Comparison of ENCODE assay signal across 37 cellular contexts in the genomic region with DNA sequence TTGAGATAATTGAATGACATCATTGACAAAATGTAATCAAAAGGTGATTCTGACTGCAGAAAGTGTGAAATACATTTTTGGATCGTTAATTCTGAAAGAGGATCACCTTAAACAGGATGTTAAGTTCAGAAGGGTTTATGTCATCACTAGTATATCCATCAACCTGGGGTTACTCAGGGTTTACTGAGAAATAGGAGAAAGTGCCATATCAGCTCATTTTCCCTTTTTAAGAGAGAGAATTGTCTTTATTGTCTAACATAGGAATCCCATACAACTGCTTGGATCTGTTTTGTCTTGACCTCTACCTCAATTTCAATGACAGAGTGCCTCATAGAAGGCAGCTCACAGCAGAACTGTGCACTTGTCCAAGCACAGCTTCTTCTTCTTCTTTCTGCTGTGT.
"Had no signal": no experiment of that assay in that cellular context is flagged by ENCODE, and none has a peak within 500 bp of the region (broad histone marks: within the 10 kb centered on the region; RNA-seq: fewer than 3 reads in every experiment).

No MANE protein-coding gene starts in this region.

- H3K4me3 Mint-ChIP-seq: activated B cell treated with CpG ODN at 0.5 μM for 24 hours; activated CD4-positive, alpha-beta memory T cell treated with anti-CD3 and anti-CD28 coated beads for 36 hours; activated CD4-positive, alpha-beta T cell treated with anti-CD3 and anti-CD28 coated beads, Interleukin-2, amount 10 ng/mL, durations not matched to agents 24 days and 14 days; activated CD8-positive, alpha-beta T cell treated with anti-CD3 and anti-CD28 coated beads for 36 hours; activated naive CD4-positive, alpha-beta T cell treated with anti-CD3 and anti-CD28 coated beads for 36 hours; activated naive CD8-positive, alpha-beta T cell treated with anti-CD3 and anti-CD28 coated beads for 36 hours; activated T-cell treated with anti-CD3 and anti-CD28 coated beads, Interleukin-2, amount 50 U/mL, for 4 hours; activated T-cell treated with anti-CD3 and anti-CD28 coated beads, Interleukin-2, amount 50 U/mL, for 72 hours; activated T-helper 1 cell treated with anti-CD3 and anti-CD28 coated beads, Interleukin-12 subunit alpha, Interleukin-12 subunit beta, Interleukin-2, Interleukin-4 antibody, amounts not matched to agents 30 ng/mL and 10 ng/mL and 1 ng/mL, durations not matched to agents 14 hours and 24 hours and 36 hours; activated T-helper 17 cell treated with anti-CD3 and anti-CD28 coated beads, Interleukin-2, amount 50 U/mL, for 72 hours; T-helper 1 cell treated with Interleukin-12 subunit alpha and Interleukin-12 subunit beta and Interleukin-4 antibody, amounts not matched to agents 30 μg/mL and 1 μg/mL, for 36 hours; T-helper 2 cell treated with Interferon-gamma antibody and Interleukin-4, amounts not matched to agents 5 μg/mL and 100 μg/mL, for 36 hours had no signal

- H3K9me3 ChIP-seq: adrenal gland, body of pancreas, breast epithelium had no signal

- H3K27ac Mint-ChIP-seq: activated B cell treated with CpG ODN at 0.5 μM for 24 hours; activated CD4-positive, alpha-beta memory T cell treated with anti-CD3 and anti-CD28 coated beads for 36 hours; activated CD4-positive, alpha-beta T cell treated with anti-CD3 and anti-CD28 coated beads, Interleukin-2, amount 10 ng/mL, durations not matched to agents 24 days and 14 days; activated CD8-positive, alpha-beta T cell treated with anti-CD3 and anti-CD28 coated beads for 36 hours; activated naive CD4-positive, alpha-beta T cell treated with anti-CD3 and anti-CD28 coated beads for 36 hours; activated naive CD4-positive, alpha-beta T cell treated with anti-CD3 and anti-CD28 coated beads, Interleukin-2, amount 50 U/mL, for 72 hours; activated naive CD8-positive, alpha-beta T cell treated with anti-CD3 and anti-CD28 coated beads for 36 hours; activated T-cell treated with anti-CD3 and anti-CD28 coated beads, Interleukin-2, amount 50 U/mL, for 72 hours; activated T-helper 1 cell treated with anti-CD3 and anti-CD28 coated beads, Interleukin-12 subunit alpha, Interleukin-12 subunit beta, Interleukin-2, Interleukin-4 antibody, amounts not matched to agents 30 ng/mL and 10 ng/mL and 1 ng/mL, durations not matched to agents 14 hours and 24 hours and 36 hours; activated T-helper 17 cell treated with anti-CD3 and anti-CD28 coated beads, Interleukin-2, amount 50 U/mL, for 72 hours; T-helper 1 cell treated with Interleukin-12 subunit alpha and Interleukin-12 subunit beta and Interleukin-4 antibody, amounts not matched to agents 30 μg/mL and 1 μg/mL, for 36 hours; T-helper 2 cell treated with Interferon-gamma antibody and Interleukin-4, amounts not matched to agents 5 μg/mL and 100 μg/mL, for 36 hours had no signal

- H3K4me1 ChIP-seq: adrenal gland, body of pancreas, breast epithelium had no signal

- H3K36me3 ChIP-seq: adrenal gland, brain microvascular endothelial cell, breast epithelium had no signal

- H3K9me3 Mint-ChIP-seq: activated B cell treated with CpG ODN at 0.5 μM for 24 hours; activated CD4-positive, alpha-beta T cell treated with anti-CD3 and anti-CD28 coated beads, Interleukin-2, amount 10 ng/mL, durations not matched to agents 24 days and 14 days; activated naive CD4-positive, alpha-beta T cell treated with anti-CD3 and anti-CD28 coated beads for 36 hours; activated naive CD8-positive, alpha-beta T cell treated with anti-CD3 and anti-CD28 coated beads for 36 hours had no signal

- FAIRE-seq: astrocyte, TTC549 had no signal

- ATAC-seq: activated CD8-positive, alpha-beta T cell treated with anti-CD3 and anti-CD28 coated beads for 36 hours; activated naive CD4-positive, alpha-beta T cell treated with anti-CD3 and anti-CD28 coated beads, Interleukin-2, amount 50 U/mL, for 72 hours; activated T-cell treated with anti-CD3 and anti-CD28 coated beads, Interleukin-2, amount 50 U/mL, for 4 hours; activated T-cell treated with anti-CD3 and anti-CD28 coated beads, Interleukin-2, amount 50 U/mL, for 72 hours; activated T-helper 17 cell treated with anti-CD3 and anti-CD28 coated beads, Interleukin-2, amount 50 U/mL, for 72 hours; body of pancreas had no signal

- H3K27ac ChIP-seq: adrenal gland, body of pancreas, brain microvascular endothelial cell, breast epithelium, VCaP had no signal

- H3K27me3 Mint-ChIP-seq: activated B cell treated with CpG ODN at 0.5 μM for 24 hours; activated CD4-positive, alpha-beta memory T cell treated with anti-CD3 and anti-CD28 coated beads for 36 hours; activated CD4-positive, alpha-beta T cell treated with anti-CD3 and anti-CD28 coated beads, Interleukin-2, amount 10 ng/mL, durations not matched to agents 24 days and 14 days; activated CD8-positive, alpha-beta T cell treated with anti-CD3 and anti-CD28 coated beads for 36 hours; activated naive CD8-positive, alpha-beta T cell treated with anti-CD3 and anti-CD28 coated beads for 36 hours; activated T-helper 17 cell treated with anti-CD3 and anti-CD28 coated beads, Interleukin-2, amount 50 U/mL, for 72 hours had no signal

- H3K36me3 Mint-ChIP-seq: activated CD4-positive, alpha-beta memory T cell treated with anti-CD3 and anti-CD28 coated beads for 36 hours; activated naive CD4-positive, alpha-beta T cell treated with anti-CD3 and anti-CD28 coated beads, Interleukin-2, amount 50 U/mL, for 72 hours; activated naive CD8-positive, alpha-beta T cell treated with anti-CD3 and anti-CD28 coated beads for 36 hours had no signal

- H3K4me3 ChIP-seq: adrenal gland, body of pancreas, breast epithelium had no signal

- H3K27me3 ChIP-seq: adrenal gland, body of pancreas, brain microvascular endothelial cell, breast epithelium had no signal

- H3K4me1 Mint-ChIP-seq: activated B cell treated with CpG ODN at 0.5 μM for 24 hours; activated CD4-positive, alpha-beta T cell treated with anti-CD3 and anti-CD28 coated beads, Interleukin-2, amount 10 ng/mL, durations not matched to agents 24 days and 14 days; activated naive CD8-positive, alpha-beta T cell treated with anti-CD3 and anti-CD28 coated beads for 36 hours; activated T-helper 17 cell treated with anti-CD3 and anti-CD28 coated beads, Interleukin-2, amount 50 U/mL, for 72 hours had no signal

- DNase-seq: activated B cell treated with CpG ODN at 0.5 μM for 24 hours; activated CD4-positive, alpha-beta memory T cell treated with anti-CD3 and anti-CD28 coated beads for 36 hours; activated CD4-positive, alpha-beta T cell treated with anti-CD3 and anti-CD28 coated beads for 4 hours; activated CD4-positive, alpha-beta T cell treated with anti-CD3 and anti-CD28 coated beads, Interleukin-2, amount 10 ng/mL, durations not matched to agents 24 days and 14 days; activated CD4-positive, alpha-beta T cell treated with anti-CD3 and anti-CD28 coated beads, Interleukin-2, amount 50 U/mL, for 1 hour; activated CD4-positive, alpha-beta T cell treated with anti-CD3 and anti-CD28 coated beads, Interleukin-2, amount 50 U/mL, for 4 hours; activated CD4-positive, CD25-positive, alpha-beta regulatory T cell treated with anti-CD3 and anti-CD28 coated beads, Interleukin-2, amount 50 U/mL, for 72 hours; activated CD8-positive, alpha-beta memory T cell treated with anti-CD3 and anti-CD28 coated beads, Interleukin-2, amount 50 U/mL, for 4 hours; activated CD8-positive, alpha-beta T cell treated with anti-CD3 and anti-CD28 coated beads for 36 hours; activated effector memory CD4-positive, alpha-beta T cell treated with anti-CD3 and anti-CD28 coated beads, Interleukin-2, amount 50 U/mL, for 16 hours; activated gamma-delta T cell treated with Interleukin-2 at 50 U/mL for 16 hours; activated naive CD4-positive, alpha-beta T cell; activated naive CD4-positive, alpha-beta T cell treated with anti-CD3 and anti-CD28 coated beads for 36 hours; activated naive CD4-positive, alpha-beta T cell treated with anti-CD3 and anti-CD28 coated beads, Interleukin-2, amount 50 U/mL, for 16 hours; activated naive CD8-positive, alpha-beta T cell treated with anti-CD3 and anti-CD28 coated beads for 36 hours; activated T-cell treated with anti-CD3 and anti-CD28 coated beads for 4 hours; activated T-cell treated with anti-CD3 and anti-CD28 coated beads, Interleukin-2, amount 50 U/mL, for 1 hour; activated T-cell treated with anti-CD3 and anti-CD28 coated beads, Interleukin-2, amount 50 U/mL, for 4 hours; activated T-cell treated with anti-CD3 and anti-CD28 coated beads, Interleukin-2, amount 50 U/mL, for 72 hours; adrenal gland; amniotic stem cell; aorta; body of pancreas; brain microvascular endothelial cell; central memory CD4-positive, alpha-beta T cell; T-helper 1 cell; T-helper 2 cell; T-helper 9 cell had no signal
